ENCODE assay signal across 15 cellular contexts in the genomic region with DNA sequence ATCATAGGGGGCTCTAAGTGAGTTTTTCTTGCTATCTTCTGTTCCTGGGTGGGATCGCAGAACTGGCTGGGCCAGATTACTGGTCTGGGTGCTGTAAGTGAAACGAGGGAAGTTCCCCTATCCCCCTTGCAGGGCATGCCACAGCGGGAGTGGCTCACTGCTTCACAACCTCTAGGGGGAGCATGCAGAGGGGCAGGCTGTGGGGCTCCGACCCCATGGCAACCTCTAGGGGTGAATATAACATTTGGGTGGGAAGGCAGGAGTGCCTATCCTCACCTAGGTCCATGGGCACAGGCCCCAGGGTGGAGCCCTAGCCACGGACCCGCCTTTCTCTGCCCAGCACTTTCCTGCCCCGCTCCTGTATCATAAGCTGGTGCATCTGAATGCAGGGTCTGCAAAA. TPM values are rescaled to one million over a fixed set of nuclear protein-coding genes. Genes with fewer than 3 reads are reported as not detected.
A peak's percentile ranks its signal among the peaks of the same experiment; 100 is the strongest.
DNase-seq lines count a peak whose midpoint lies in the region; ATAC-seq and TF ChIP-seq lines count a peak whose summit lies in the region.
"Had no signal": no experiment of that assay in that cellular context is flagged by ENCODE, and none has a peak within 500 bp of the region (broad histone marks: within the 10 kb centered on the region; RNA-seq: fewer than 3 reads in every experiment).

No MANE protein-coding gene starts in this region.

- H3K36me3 Mint-ChIP-seq in activated CD4-positive, alpha-beta T cell treated with anti-CD3 and anti-CD28 coated beads, Interleukin-2, amount 10 ng/mL, durations not matched to agents 24 days and 14 days (ENCODE audit: low read depth) = peaks cover 5% of the 10 kb centered on the region
- no peaks in the 10 kb centered on the region for H3K36me3 Mint-ChIP-seq in progenitor cell of endocrine pancreas (ENCODE audit: insufficient read depth)
- H3K36me3 Mint-ChIP-seq: natural killer cell had no signal

- no peaks in the 10 kb centered on the region for H3K36me3 ChIP-seq in SJCRH30
- H3K36me3 ChIP-seq: gastrocnemius medialis, thoracic aorta had no signal

- ATAC-seq in HG03342 (IDR thresholded peaks at IDR 0.05; ENCODE audit: unreplicated experiment) = peak; percentile 27
- ATAC-seq in GM19452 (IDR thresholded peaks at IDR 0.05; ENCODE audit: unreplicated experiment) = no peak
- ATAC-seq: gastrocnemius medialis, natural killer cell had no signal

- no peaks in the 10 kb centered on the region for H3K9me3 ChIP-seq in SJCRH30 (replicated peaks)
- H3K9me3 ChIP-seq: gastrocnemius medialis, thoracic aorta had no signal

- H3K27ac ChIP-seq in SJCRH30 = no peak overlapping the region
- H3K27ac ChIP-seq: gastrocnemius medialis, GM23248, thoracic aorta had no signal

- no peak overlapping the region for H3K27ac Mint-ChIP-seq in activated CD4-positive, alpha-beta T cell treated with anti-CD3 and anti-CD28 coated beads, Interleukin-2, amount 10 ng/mL, durations not matched to agents 24 days and 14 days
- H3K27ac Mint-ChIP-seq in progenitor cell of endocrine pancreas = no peak overlapping the region
- H3K27ac Mint-ChIP-seq: activated T-helper 1 cell treated with anti-CD3 and anti-CD28 coated beads, Interleukin-12 subunit alpha, Interleukin-12 subunit beta, Interleukin-2, Interleukin-4 antibody, amounts not matched to agents 30 ng/mL and 10 ng/mL and 1 ng/mL, durations not matched to agents 14 hours and 24 hours and 36 hours; natural killer cell had no signal

- no peaks in the 10 kb centered on the region for H3K9me3 Mint-ChIP-seq in activated CD4-positive, alpha-beta T cell treated with anti-CD3 and anti-CD28 coated beads, Interleukin-2, amount 10 ng/mL, durations not matched to agents 24 days and 14 days
- peaks cover 23% of the 10 kb centered on the region for H3K9me3 Mint-ChIP-seq in progenitor cell of endocrine pancreas (ENCODE audit: low read depth)
- H3K9me3 Mint-ChIP-seq: natural killer cell had no signal

- peaks cover 12% of the 10 kb centered on the region for H3K4me1 Mint-ChIP-seq in activated CD4-positive, alpha-beta T cell treated with anti-CD3 and anti-CD28 coated beads, Interleukin-2, amount 10 ng/mL, durations not matched to agents 24 days and 14 days
- H3K4me1 Mint-ChIP-seq in progenitor cell of endocrine pancreas (ENCODE audit: low read depth) = peaks cover 10% of the 10 kb centered on the region

- no peak overlapping the region for H3K4me3 Mint-ChIP-seq in activated CD4-positive, alpha-beta T cell treated with anti-CD3 and anti-CD28 coated beads, Interleukin-2, amount 10 ng/mL, durations not matched to agents 24 days and 14 days
- H3K4me3 Mint-ChIP-seq in progenitor cell of endocrine pancreas (ENCODE audit: low read depth) = no peak overlapping the region
- H3K4me3 Mint-ChIP-seq: activated T-helper 1 cell treated with anti-CD3 and anti-CD28 coated beads, Interleukin-12 subunit alpha, Interleukin-12 subunit beta, Interleukin-2, Interleukin-4 antibody, amounts not matched to agents 30 ng/mL and 10 ng/mL and 1 ng/mL, durations not matched to agents 14 hours and 24 hours and 36 hours; natural killer cell had no signal

- H3K4me3 ChIP-seq in SJCRH30 = no peak overlapping the region
- H3K4me3 ChIP-seq: gastrocnemius medialis, GM23248, thoracic aorta had no signal

- H3K27me3 ChIP-seq in SJCRH30 = no peaks in the 10 kb centered on the region
- H3K27me3 ChIP-seq: gastrocnemius medialis had no signal

- no peaks in the 10 kb centered on the region for H3K4me1 ChIP-seq in SJCRH30

- no peaks in the 10 kb centered on the region for H3K27me3 Mint-ChIP-seq in activated CD4-positive, alpha-beta T cell treated with anti-CD3 and anti-CD28 coated beads, Interleukin-2, amount 10 ng/mL, durations not matched to agents 24 days and 14 days
- H3K27me3 Mint-ChIP-seq in progenitor cell of endocrine pancreas = no peaks in the 10 kb centered on the region

- TF ChIP-seq CTCF in progenitor cell of endocrine pancreas (IDR thresholded peaks at IDR 0.05; ENCODE audit: unreplicated experiment) = peak; percentile 9

- intact Hi-C loops in activated CD4-positive, alpha-beta T cell treated with anti-CD3 and anti-CD28 coated beads, Interleukin-2, amount 10 ng/mL, durations not matched to agents 24 days and 14 days (cut with micrococcal nuclease) = loop anchor here (2.0 to 5.0 kb wide), 3 partner anchors 517 to 1016 kb away; a partner anchor contains a TSS

- DNase-seq in activated CD4-positive, alpha-beta T cell treated with anti-CD3 and anti-CD28 coated beads, Interleukin-2, amount 10 ng/mL, durations not matched to agents 24 days and 14 days = peak; percentile 54
- DNase-seq in activated CD4-positive, alpha-beta T cell treated with anti-CD3 and anti-CD28 coated beads for 4 hours = no peak
- peak; percentile 1 to 2 for DNase-seq in SJCRH30
- DNase-seq in progenitor cell of endocrine pancreas (ENCODE audit: low spot score, unreplicated experiment) = no peak
- DNase-seq in retina = no peak
- DNase-seq in mucosa of gallbladder (ENCODE audit: low spot score) = no peak
- DNase-seq: activated CD4-positive, alpha-beta T cell treated with anti-CD3 and anti-CD28 coated beads, Interleukin-2, amount 50 U/mL, for 4 hours; gastrocnemius medialis; GM23248; natural killer cell; NCI-H187 had no signal

RNA-seq across cellular contexts. Expression of a gene that starts 1.7 kb away (rescaled TPM):
- total RNA-seq in activated CD4-positive, alpha-beta T cell treated with anti-CD3 and anti-CD28 coated beads, Interleukin-2, amount 10 ng/mL, durations not matched to agents 24 days and 14 days = 6.5 and 8.2 TPM in 2 replicates
- 7.0 and 8.4 TPM in 2 replicates for total RNA-seq in SJCRH30 (2014; rRNA removed; shearing (Covaris generic))
- total RNA-seq in progenitor cell of endocrine pancreas = 22.6 and 33.6 TPM in 2 replicates
- 19.8 TPM for total RNA-seq in mucosa of gallbladder

Comparison
In these comparisons a context has a peak if more than half of its experiments do, and no peak if none do; other contexts are left out.
1. DNase-seq: peak in activated CD4-positive, alpha-beta T cell treated with anti-CD3 and anti-CD28 coated beads, Interleukin-2, amount 10 ng/mL, durations not matched to agents 24 days and 14 days (single experiment) and SJCRH30 (2 of 2); none in activated CD4-positive, alpha-beta T cell treated with anti-CD3 and anti-CD28 coated beads for 4 hours (0 of 2), progenitor cell of endocrine pancreas (single experiment), retina (single experiment) and mucosa of gallbladder (single experiment).